Comparison of ENCODE assay signal across 1 cellular context in the genomic region with DNA sequence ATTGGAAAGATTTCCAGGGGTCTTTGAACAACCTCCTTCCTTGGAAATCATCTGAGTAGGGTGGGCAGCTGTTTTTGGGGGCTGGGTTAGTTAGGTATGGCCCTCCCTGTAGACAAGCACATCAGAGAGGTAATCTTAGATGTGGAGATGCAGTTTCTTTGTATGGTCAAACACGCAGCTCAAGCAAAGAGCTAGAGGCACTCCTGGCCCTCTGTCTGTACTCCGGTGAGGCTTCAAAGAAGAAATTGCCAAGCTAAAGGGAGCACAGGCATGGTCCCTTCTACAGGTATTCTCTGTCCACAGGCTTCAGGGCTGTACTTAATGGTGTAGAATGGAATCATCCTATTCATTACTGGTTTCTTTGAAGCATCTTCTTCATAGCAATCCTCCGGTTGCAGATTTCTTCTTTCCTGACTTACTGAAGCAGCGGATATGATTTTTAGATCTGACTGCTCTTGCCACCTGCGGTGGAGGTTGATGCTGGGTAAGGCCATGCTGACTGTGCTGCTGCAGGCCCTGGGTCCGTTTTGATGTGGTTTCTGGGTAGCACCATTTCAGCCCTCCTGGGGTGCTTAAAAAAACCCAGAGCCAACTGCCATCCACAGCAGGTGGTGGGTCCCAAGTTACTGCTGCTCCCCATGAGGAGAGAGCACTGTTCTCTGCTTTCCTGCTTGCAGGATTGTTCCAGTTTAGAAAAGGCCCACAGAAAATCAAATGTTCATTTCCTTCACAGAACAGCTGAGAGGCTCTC.
TF ChIP-seq lines count a peak whose summit lies in the region.

No MANE protein-coding gene starts in this region.

TF ChIP-seq in GM12878, 131 proteins besides CTCF, POLR2A, EP300 and RAD21:
- TF ChIP-seq MXI1 (IDR thresholded peaks at IDR 0.05; ENCODE audit: low read depth, low read length) (no peak), RUNX3 (IDR thresholded peaks at IDR 0.05; ENCODE audit: low read length) (peak; percentile 63), TCF7 (IDR thresholded peaks at IDR 0.05; ENCODE audit: borderline replicate concordance) (peak; percentile 82)
